In the genomic region with DNA sequence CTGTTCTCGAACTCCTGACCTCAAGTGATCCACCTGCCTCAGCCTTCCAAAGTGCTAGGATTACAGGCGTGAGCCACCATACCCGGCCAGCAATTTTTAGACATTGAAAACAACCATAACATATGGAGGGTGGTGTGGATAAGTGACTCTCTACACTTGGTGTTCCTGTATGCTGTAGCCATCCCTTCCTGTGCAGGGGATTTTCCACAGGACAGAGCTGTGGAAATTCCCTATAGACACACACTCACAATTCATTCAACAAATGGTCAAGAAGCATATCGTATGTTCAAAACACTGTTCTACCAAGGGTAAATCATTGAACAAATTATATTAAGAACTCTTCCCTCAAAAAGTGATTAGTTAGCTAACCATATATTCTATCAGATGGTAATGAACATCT, we compare ENCODE assay signal across 1 cellular context.
TF ChIP-seq lines count a peak whose summit lies in the region.

No MANE protein-coding gene starts in this region.

TF ChIP-seq in GM12878, 131 proteins besides CTCF, POLR2A, EP300 and RAD21:
- no peak for TF ChIP-seq LARP7 (IDR thresholded peaks at IDR 0.05)
- no peak for TF ChIP-seq TCF12 (IDR thresholded peaks at IDR 0.05; ENCODE audit: low read depth, low read length)
- TF ChIP-seq POLR2AphosphoS5 (IDR thresholded peaks at IDR 0.05; ENCODE audit: low read length): no peak
- TF ChIP-seq, protein P1, sequence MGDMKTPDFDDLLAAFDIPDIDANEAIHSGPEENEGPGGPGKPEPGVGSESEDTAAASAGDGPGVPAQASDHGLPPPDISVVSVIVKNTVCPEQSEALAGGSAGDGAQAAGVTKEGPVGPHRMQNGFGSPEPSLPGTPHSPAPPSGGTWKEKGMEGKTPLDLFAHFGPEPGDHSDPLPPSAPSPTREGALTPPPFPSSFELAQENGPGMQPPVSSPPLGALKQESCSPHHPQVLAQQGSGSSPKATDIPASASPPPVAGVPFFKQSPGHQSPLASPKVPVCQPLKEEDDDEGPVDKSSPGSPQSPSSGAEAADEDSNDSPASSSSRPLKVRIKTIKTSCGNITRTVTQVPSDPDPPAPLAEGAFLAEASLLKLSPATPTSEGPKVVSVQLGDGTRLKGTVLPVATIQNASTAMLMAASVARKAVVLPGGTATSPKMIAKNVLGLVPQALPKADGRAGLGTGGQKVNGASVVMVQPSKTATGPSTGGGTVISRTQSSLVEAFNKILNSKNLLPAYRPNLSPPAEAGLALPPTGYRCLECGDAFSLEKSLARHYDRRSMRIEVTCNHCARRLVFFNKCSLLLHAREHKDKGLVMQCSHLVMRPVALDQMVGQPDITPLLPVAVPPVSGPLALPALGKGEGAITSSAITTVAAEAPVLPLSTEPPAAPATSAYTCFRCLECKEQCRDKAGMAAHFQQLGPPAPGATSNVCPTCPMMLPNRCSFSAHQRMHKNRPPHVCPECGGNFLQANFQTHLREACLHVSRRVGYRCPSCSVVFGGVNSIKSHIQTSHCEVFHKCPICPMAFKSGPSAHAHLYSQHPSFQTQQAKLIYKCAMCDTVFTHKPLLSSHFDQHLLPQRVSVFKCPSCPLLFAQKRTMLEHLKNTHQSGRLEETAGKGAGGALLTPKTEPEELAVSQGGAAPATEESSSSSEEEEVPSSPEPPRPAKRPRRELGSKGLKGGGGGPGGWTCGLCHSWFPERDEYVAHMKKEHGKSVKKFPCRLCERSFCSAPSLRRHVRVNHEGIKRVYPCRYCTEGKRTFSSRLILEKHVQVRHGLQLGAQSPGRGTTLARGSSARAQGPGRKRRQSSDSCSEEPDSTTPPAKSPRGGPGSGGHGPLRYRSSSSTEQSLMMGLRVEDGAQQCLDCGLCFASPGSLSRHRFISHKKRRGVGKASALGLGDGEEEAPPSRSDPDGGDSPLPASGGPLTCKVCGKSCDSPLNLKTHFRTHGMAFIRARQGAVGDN (IDR thresholded peaks at IDR 0.05): 0 out of 2 replicates have a peak, but pooled peaks have one; percentile 10
- TF ChIP-seq RELA (IDR thresholded peaks at IDR 0.05; ENCODE audit: borderline replicate concordance, partially characterized antibody): peak; percentile 68
- TF ChIP-seq, protein P2, sequence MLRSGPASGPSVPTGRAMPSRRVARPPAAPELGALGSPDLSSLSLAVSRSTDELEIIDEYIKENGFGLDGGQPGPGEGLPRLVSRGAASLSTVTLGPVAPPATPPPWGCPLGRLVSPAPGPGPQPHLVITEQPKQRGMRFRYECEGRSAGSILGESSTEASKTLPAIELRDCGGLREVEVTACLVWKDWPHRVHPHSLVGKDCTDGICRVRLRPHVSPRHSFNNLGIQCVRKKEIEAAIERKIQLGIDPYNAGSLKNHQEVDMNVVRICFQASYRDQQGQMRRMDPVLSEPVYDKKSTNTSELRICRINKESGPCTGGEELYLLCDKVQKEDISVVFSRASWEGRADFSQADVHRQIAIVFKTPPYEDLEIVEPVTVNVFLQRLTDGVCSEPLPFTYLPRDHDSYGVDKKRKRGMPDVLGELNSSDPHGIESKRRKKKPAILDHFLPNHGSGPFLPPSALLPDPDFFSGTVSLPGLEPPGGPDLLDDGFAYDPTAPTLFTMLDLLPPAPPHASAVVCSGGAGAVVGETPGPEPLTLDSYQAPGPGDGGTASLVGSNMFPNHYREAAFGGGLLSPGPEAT (IDR thresholded peaks at IDR 0.05; ENCODE audit: low read depth): peak; percentile 56; the same call in 1 of the 2 replicates
- no peak for TF ChIP-seq CREB1 (IDR thresholded peaks at IDR 0.05; ENCODE audit: low read depth)
